ENCODE assay signal across 21 cellular contexts in genomic region chrX:15723887-15724517, GRCh38. TPM values are rescaled to one million over a fixed set of nuclear protein-coding genes. Genes with fewer than 3 reads are reported as not detected.
"Had no signal": no experiment of that assay in that cellular context is flagged by ENCODE, and none has a peak within 500 bp of the region (broad histone marks: within the 10 kb centered on the region; RNA-seq: fewer than 3 reads in every experiment).

No MANE protein-coding gene starts in this region.

- H3K27ac Mint-ChIP-seq: activated B cell treated with CpG ODN at 0.5 μM for 24 hours; activated CD4-positive, alpha-beta T cell treated with anti-CD3 and anti-CD28 coated beads, Interleukin-2, amount 10 ng/mL, durations not matched to agents 7 days and 5 days; natural killer cell; T-cell had no signal

- FAIRE-seq: small intestine had no signal

- H3K4me3 ChIP-seq: colonic mucosa, lung, pancreas, right lobe of liver, thoracic aorta, upper lobe of right lung had no signal

- H3K27me3 Mint-ChIP-seq: activated B cell treated with CpG ODN at 0.5 μM for 24 hours; activated CD4-positive, alpha-beta T cell treated with anti-CD3 and anti-CD28 coated beads, Interleukin-2, amount 10 ng/mL, durations not matched to agents 7 days and 5 days; central memory CD8-positive, alpha-beta T cell; T-cell had no signal

- H3K4me3 Mint-ChIP-seq: activated B cell treated with CpG ODN at 0.5 μM for 24 hours; activated CD4-positive, alpha-beta T cell treated with anti-CD3 and anti-CD28 coated beads, Interleukin-2, amount 10 ng/mL, durations not matched to agents 7 days and 5 days; central memory CD8-positive, alpha-beta T cell; natural killer cell; T-cell had no signal

- H3K36me3 ChIP-seq: brain microvascular endothelial cell, colonic mucosa, pancreas, right lobe of liver, thoracic aorta, upper lobe of right lung had no signal

- H3K4me1 ChIP-seq: colonic mucosa, pancreas, right lobe of liver, upper lobe of right lung had no signal

- H3K4me1 Mint-ChIP-seq: activated B cell treated with CpG ODN at 0.5 μM for 24 hours; activated CD4-positive, alpha-beta T cell treated with anti-CD3 and anti-CD28 coated beads, Interleukin-2, amount 10 ng/mL, durations not matched to agents 7 days and 5 days; central memory CD8-positive, alpha-beta T cell; natural killer cell; T-cell had no signal

- H3K27me3 ChIP-seq: brain microvascular endothelial cell, colonic mucosa, pancreas, right lobe of liver, upper lobe of right lung had no signal

- H3K27ac ChIP-seq: brain microvascular endothelial cell, colonic mucosa, pancreas, right lobe of liver, thoracic aorta, upper lobe of right lung had no signal

- H3K9me3 ChIP-seq: colonic mucosa, pancreas, right lobe of liver, thoracic aorta, upper lobe of right lung had no signal

- H3K36me3 Mint-ChIP-seq: natural killer cell had no signal

- H3K9me3 Mint-ChIP-seq: activated B cell treated with CpG ODN at 0.5 μM for 24 hours; activated CD4-positive, alpha-beta T cell treated with anti-CD3 and anti-CD28 coated beads, Interleukin-2, amount 10 ng/mL, durations not matched to agents 7 days and 5 days; central memory CD8-positive, alpha-beta T cell; natural killer cell; T-cell had no signal

- DNase-seq: activated B cell treated with CpG ODN at 0.5 μM for 24 hours; activated CD4-positive, alpha-beta T cell treated with anti-CD3 and anti-CD28 coated beads, Interleukin-2, amount 10 ng/mL, durations not matched to agents 7 days and 5 days; anterior cingulate cortex; brain microvascular endothelial cell; colonic mucosa; foreskin melanocyte; hypothalamus; islet precursor cell; natural killer cell; pancreas; right lobe of liver; small intestine; stimulated activated CD4-positive, alpha-beta T cell treated with anti-CD3 and anti-CD28 coated beads, Interleukin-4, amount 100 ng/mL, for 1 hour; T-cell; upper lobe of right lung had no signal

- ATAC-seq: left lobe of liver, natural killer cell, pancreas, right lobe of liver, SK-N-SH treated with all-trans-retinoic acid at 6 μM for 48 hours, T-cell, upper lobe of right lung had no signal

RNA-seq across cellular contexts. Expression of gene CLTRN, which starts 59.4 kb away (rescaled TPM):
- total RNA-seq: pulmonary artery endothelial cell had no signal
